ENCODE assay signal across 34 cellular contexts in the genomic region with DNA sequence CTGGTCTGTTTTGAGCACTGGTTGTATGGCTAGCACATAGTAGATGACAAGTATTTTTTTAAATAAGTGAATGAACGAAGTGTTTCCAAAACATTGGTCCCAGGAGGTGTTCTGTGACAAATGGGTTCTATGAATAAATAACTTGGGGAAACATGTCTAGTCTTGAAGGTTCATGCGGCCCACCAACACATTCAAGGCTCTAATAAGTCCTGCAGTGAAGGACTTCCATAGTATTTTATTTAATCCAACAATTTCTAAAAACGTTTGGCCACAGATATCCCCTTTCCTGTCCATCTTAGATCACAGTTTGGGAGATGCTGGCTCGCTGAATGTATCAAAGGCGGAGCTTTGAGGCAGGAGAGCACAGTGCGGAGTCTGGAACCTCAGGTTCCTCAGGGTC. TPM values are rescaled to one million over a fixed set of nuclear protein-coding genes. Genes with fewer than 3 reads are reported as not detected.
"Had no signal": no experiment of that assay in that cellular context is flagged by ENCODE, and none has a peak within 500 bp of the region (broad histone marks: within the 10 kb centered on the region; RNA-seq: fewer than 3 reads in every experiment).

No MANE protein-coding gene starts in this region.

- H3K27ac ChIP-seq: ascending aorta, cardiac muscle cell, PC-9, RWPE1, VCaP had no signal

- H3K4me2 ChIP-seq: PC-9 had no signal

- H3K27me3 Mint-ChIP-seq: activated B cell treated with CpG ODN at 0.5 μM for 24 hours; activated CD4-positive, alpha-beta memory T cell treated with anti-CD3 and anti-CD28 coated beads, Interleukin-2, amount 10 ng/mL, durations not matched to agents 7 days and 5 days; activated CD8-positive, alpha-beta memory T cell treated with anti-CD3 and anti-CD28 coated beads, Interleukin-2, amount 10 ng/mL, durations not matched to agents 7 days and 5 days; activated naive CD8-positive, alpha-beta T cell treated with anti-CD3 and anti-CD28 coated beads, Interleukin-2, amount 10 ng/mL, durations not matched to agents 7 days and 5 days; central memory CD8-positive, alpha-beta T cell; T-cell; T-helper 17 cell had no signal

- H3K4me3 Mint-ChIP-seq: activated B cell treated with CpG ODN at 0.5 μM for 24 hours; activated CD4-positive, alpha-beta memory T cell treated with anti-CD3 and anti-CD28 coated beads, Interleukin-2, amount 10 ng/mL, durations not matched to agents 7 days and 5 days; activated CD8-positive, alpha-beta memory T cell treated with anti-CD3 and anti-CD28 coated beads, Interleukin-2, amount 10 ng/mL, durations not matched to agents 7 days and 5 days; activated naive CD8-positive, alpha-beta T cell treated with anti-CD3 and anti-CD28 coated beads, Interleukin-2, amount 10 ng/mL, durations not matched to agents 7 days and 5 days; central memory CD8-positive, alpha-beta T cell; T-cell; T-helper 17 cell had no signal

- H3K9me3 ChIP-seq: ascending aorta had no signal

- H3K27ac Mint-ChIP-seq: activated B cell treated with CpG ODN at 0.5 μM for 24 hours; activated CD4-positive, alpha-beta memory T cell treated with anti-CD3 and anti-CD28 coated beads, Interleukin-2, amount 10 ng/mL, durations not matched to agents 7 days and 5 days; activated CD8-positive, alpha-beta memory T cell treated with anti-CD3 and anti-CD28 coated beads, Interleukin-2, amount 10 ng/mL, durations not matched to agents 7 days and 5 days; activated naive CD8-positive, alpha-beta T cell treated with anti-CD3 and anti-CD28 coated beads, Interleukin-2, amount 10 ng/mL, durations not matched to agents 7 days and 5 days; T-cell; T-helper 17 cell had no signal

- H3K4me1 ChIP-seq: ascending aorta had no signal

- H3K27me3 ChIP-seq: ascending aorta, cardiac muscle cell, MG63 had no signal

- ATAC-seq: activated CD8-positive, alpha-beta memory T cell treated with anti-CD3 and anti-CD28 coated beads, Interleukin-2, amount 10 ng/mL, durations not matched to agents 7 days and 5 days; Right ventricle myocardium inferior; T-cell; T-helper 17 cell had no signal

- H3K4me3 ChIP-seq: ascending aorta, cardiac muscle cell, MG63, PC-9 had no signal

- H3K36me3 ChIP-seq: ascending aorta, cardiac muscle cell, MG63 had no signal

- DNase-seq: activated B cell treated with CpG ODN at 0.5 μM for 24 hours; activated CD4-positive, alpha-beta memory T cell treated with anti-CD3 and anti-CD28 coated beads, Interleukin-2, amount 10 ng/mL, durations not matched to agents 7 days and 5 days; activated CD4-positive, alpha-beta T cell treated with anti-CD3 and anti-CD28 coated beads for 48 hours; activated CD8-positive, alpha-beta memory T cell treated with anti-CD3 and anti-CD28 coated beads for 24 hours; activated CD8-positive, alpha-beta memory T cell treated with anti-CD3 and anti-CD28 coated beads, Interleukin-2, amount 10 ng/mL, durations not matched to agents 7 days and 5 days; activated CD8-positive, alpha-beta memory T cell treated with anti-CD3 and anti-CD28 coated beads, Interleukin-2, amount 50 U/mL, for 48 hours; activated effector memory CD4-positive, alpha-beta T cell treated with Interleukin-2 at 50 U/mL for 16 hours; activated naive CD4-positive, alpha-beta T cell treated with anti-CD3 and anti-CD28 coated beads, Interleukin-2, amount 50 U/mL, for 16 hours; activated T-cell treated with anti-CD3 and anti-CD28 coated beads, Interleukin-2, amount 50 U/mL, for 48 hours; Kasumi-1; NCI-H1048; NCI-H1105 treated with DMSO at 0.1 percent for 48 hours; NCI-H1436; NCI-H1930; NCI-H2081 treated with DMSO at 0.1 percent for 48 hours; NCI-H510A; NCI-H526; NCI-H748 treated with DMSO at 0.1 percent for 48 hours; NK-92 treated with Interleukin-12 subunit alpha and Interleukin-12 subunit beta, amount 100 ng/mL, for 24 hours; PC-9; SIG-M5; T-cell; T-helper 17 cell; T-helper 9 cell had no signal

- FAIRE-seq: RCC 7860 had no signal

- H3K9me3 Mint-ChIP-seq: activated B cell treated with CpG ODN at 0.5 μM for 24 hours; activated CD4-positive, alpha-beta memory T cell treated with anti-CD3 and anti-CD28 coated beads, Interleukin-2, amount 10 ng/mL, durations not matched to agents 7 days and 5 days; activated naive CD8-positive, alpha-beta T cell treated with anti-CD3 and anti-CD28 coated beads, Interleukin-2, amount 10 ng/mL, durations not matched to agents 7 days and 5 days; central memory CD8-positive, alpha-beta T cell; T-cell had no signal

- H2AFZ ChIP-seq: PC-9 had no signal

RNA-seq across cellular contexts. Expression of a gene that starts 22.5 kb away (rescaled TPM):
- total RNA-seq: PC-9, SK-MEL-5 had no signal
- polyA plus RNA-seq: cardiac muscle cell had no signal
